9 cellular contexts compared by ENCODE assay signal in the genomic region with DNA sequence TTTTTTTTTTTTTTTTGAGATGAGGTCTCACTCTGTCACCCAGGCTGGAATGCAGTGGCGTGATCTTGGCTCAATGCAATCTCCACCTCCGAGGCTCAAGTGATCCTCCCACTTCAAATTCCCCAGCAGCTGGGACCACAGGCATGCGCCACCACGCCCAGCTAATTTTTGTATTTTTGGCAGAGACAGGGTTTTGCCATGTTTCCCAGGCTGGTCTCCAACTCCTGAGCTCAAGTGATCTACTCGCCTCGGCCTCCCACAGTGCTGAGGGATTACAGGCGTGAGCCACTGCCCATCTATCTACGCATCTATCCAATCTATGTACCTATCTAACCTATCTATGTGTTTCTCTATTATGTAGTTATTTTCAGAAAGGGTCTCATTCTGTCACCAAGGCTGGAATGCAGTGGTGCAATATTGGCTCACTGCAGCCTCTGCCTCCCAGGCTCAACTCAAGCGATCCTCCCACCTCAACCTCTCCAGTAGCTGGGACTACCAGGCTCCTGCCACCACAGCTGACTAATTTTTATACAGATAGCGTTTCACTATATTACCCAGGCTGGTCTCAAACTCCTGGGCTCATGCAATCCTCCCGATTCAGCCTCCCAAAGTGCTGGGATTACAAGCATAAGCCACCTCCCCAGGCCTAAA. TPM values are rescaled to one million over a fixed set of nuclear protein-coding genes. Genes with fewer than 3 reads are reported as not detected.
A peak's percentile ranks its signal among the peaks of the same experiment; 100 is the strongest.
DNase-seq lines count a peak whose midpoint lies in the region; ATAC-seq and TF ChIP-seq lines count a peak whose summit lies in the region.
"Had no signal": no experiment of that assay in that cellular context is flagged by ENCODE, and none has a peak within 500 bp of the region (broad histone marks: within the 10 kb centered on the region; RNA-seq: fewer than 3 reads in every experiment).

No MANE protein-coding gene starts in this region.

- H3K27me3 Mint-ChIP-seq in activated CD4-positive, alpha-beta T cell treated with anti-CD3 and anti-CD28 coated beads, Interleukin-2, amount 10 ng/mL, durations not matched to agents 24 days and 14 days, result no peaks in the 10 kb centered on the region
- no peaks in the 10 kb centered on the region for H3K27me3 Mint-ChIP-seq in activated naive CD8-positive, alpha-beta T cell treated with anti-CD3 and anti-CD28 coated beads for 36 hours
- peaks cover 0 to 2% (median 0%) of the 10 kb centered on the region in 3 donors for H3K27me3 Mint-ChIP-seq in immature natural killer cell (ENCODE audit: low read depth in 3 of 3)
- H3K27me3 Mint-ChIP-seq in endodermal cell (ENCODE audit: insufficient read depth), result no peaks in the 10 kb centered on the region
- H3K27me3 Mint-ChIP-seq: brain had no signal

- H3K9me3 ChIP-seq in thyroid gland, result no peaks in the 10 kb centered on the region
- H3K9me3 ChIP-seq in endodermal cell (ENCODE audit: control insufficient read depth, low read length), result no peaks in the 10 kb centered on the region

- peaks cover 4 to 20% of the 10 kb centered on the region in 2 donors for H3K4me1 ChIP-seq in thyroid gland
- H3K4me1 ChIP-seq in endodermal cell (ENCODE audit: control insufficient read depth, insufficient read depth, low read length), result no peaks in the 10 kb centered on the region

- peaks cover 24% of the 10 kb centered on the region for H3K4me1 Mint-ChIP-seq in activated CD4-positive, alpha-beta T cell treated with anti-CD3 and anti-CD28 coated beads, Interleukin-2, amount 10 ng/mL, durations not matched to agents 24 days and 14 days
- H3K4me1 Mint-ChIP-seq in activated naive CD8-positive, alpha-beta T cell treated with anti-CD3 and anti-CD28 coated beads for 36 hours, result peaks cover 39% of the 10 kb centered on the region
- peaks cover 57 to 67% of the 10 kb centered on the region in 2 donors for H3K4me1 Mint-ChIP-seq in immature natural killer cell
- H3K4me1 Mint-ChIP-seq in endodermal cell, result peaks cover 2% of the 10 kb centered on the region
- H3K4me1 Mint-ChIP-seq: brain had no signal

- intact Hi-C loops in activated CD4-positive, alpha-beta T cell treated with anti-CD3 and anti-CD28 coated beads, Interleukin-2, amount 10 ng/mL, durations not matched to agents 24 days and 14 days (cut with micrococcal nuclease), result no loop called here
- intact Hi-C loops in thyroid gland (cut with DNase I), result no loop called here

- no peak for TF ChIP-seq POLR2A in thyroid gland (IDR thresholded peaks at IDR 0.05)

- H3K27ac Mint-ChIP-seq in activated CD4-positive, alpha-beta T cell treated with anti-CD3 and anti-CD28 coated beads, Interleukin-2, amount 10 ng/mL, durations not matched to agents 24 days and 14 days, result peak overlapping the region; percentile 74
- peak overlapping the region; percentile 81 for H3K27ac Mint-ChIP-seq in activated naive CD8-positive, alpha-beta T cell treated with anti-CD3 and anti-CD28 coated beads for 36 hours
- H3K27ac Mint-ChIP-seq in immature natural killer cell (peak overlapping the region in 5 of 6 donors; percentile 19 to 84 (median 50)), endodermal cell (no peak overlapping the region)

- H3K4me3 Mint-ChIP-seq in activated CD4-positive, alpha-beta T cell treated with anti-CD3 and anti-CD28 coated beads, Interleukin-2, amount 10 ng/mL, durations not matched to agents 24 days and 14 days, result peak overlapping the region; percentile 37
- H3K4me3 Mint-ChIP-seq in activated naive CD8-positive, alpha-beta T cell treated with anti-CD3 and anti-CD28 coated beads for 36 hours, result no peak overlapping the region
- peak overlapping the region in 2 of 5 donors; percentile 28 to 67 for H3K4me3 Mint-ChIP-seq in immature natural killer cell
- H3K4me3 Mint-ChIP-seq in endodermal cell, result no peak overlapping the region
- H3K4me3 Mint-ChIP-seq: brain had no signal

- no peak for TF ChIP-seq CTCF in thyroid gland (IDR thresholded peaks at IDR 0.05)
- no peak for TF ChIP-seq CTCF in endodermal cell (conservative IDR thresholded peaks at IDR 0.05)

- no peak for DNase-seq in activated CD4-positive, alpha-beta T cell treated with anti-CD3 and anti-CD28 coated beads, Interleukin-2, amount 10 ng/mL, durations not matched to agents 24 days and 14 days
- no peak for DNase-seq in activated CD4-positive, alpha-beta T cell treated with anti-CD3 and anti-CD28 coated beads, Interleukin-2, amount 50 U/mL, for 4 hours
- no peak for DNase-seq in activated naive CD8-positive, alpha-beta T cell treated with anti-CD3 and anti-CD28 coated beads for 36 hours
- DNase-seq in immature natural killer cell (no peak), thyroid gland (peak; percentile 79 to 82), endodermal cell (no peak), CD1c-positive myeloid dendritic cell (ENCODE audit: extremely low spot score) (no peak)

- no peak overlapping the region for H3K27ac ChIP-seq in thyroid gland
- no peak overlapping the region for H3K27ac ChIP-seq in endodermal cell (ENCODE audit: low read depth, low read length)

- H3K27me3 ChIP-seq in thyroid gland (no peaks in the 10 kb centered on the region), endodermal cell (ENCODE audit: control insufficient read depth, insufficient read depth, low read length, poor library complexity, severe bottlenecking) (no peaks in the 10 kb centered on the region)

- WGBS in thyroid gland, 2 donors, result 58 to 60% methylated on average over 11 of the region's 11 CpGs
- 94 to 98% methylated on average over 9 to 11 of the region's 11 CpGs for WGBS in endodermal cell (ENCODE audit: insufficient coverage in 1 of 2, insufficient read length in 1 of 2), 2 experiments

- no peak overlapping the region for H3K4me3 ChIP-seq in thyroid gland (replicated peaks in 1 of 3)
- no peak overlapping the region for H3K4me3 ChIP-seq in endodermal cell (ENCODE audit: low read length)

- H3K36me3 ChIP-seq in thyroid gland, result peaks cover 10 to 15% of the 10 kb centered on the region in 2 donors
- peaks cover 22% of the 10 kb centered on the region for H3K36me3 ChIP-seq in endodermal cell (ENCODE audit: control insufficient read depth, insufficient read depth, low read length)

- H3K9me3 Mint-ChIP-seq in activated CD4-positive, alpha-beta T cell treated with anti-CD3 and anti-CD28 coated beads, Interleukin-2, amount 10 ng/mL, durations not matched to agents 24 days and 14 days, result no peaks in the 10 kb centered on the region
- peaks cover 13% of the 10 kb centered on the region for H3K9me3 Mint-ChIP-seq in activated naive CD8-positive, alpha-beta T cell treated with anti-CD3 and anti-CD28 coated beads for 36 hours
- H3K9me3 Mint-ChIP-seq in immature natural killer cell, result no peaks in the 10 kb centered on the region
- no peaks in the 10 kb centered on the region for H3K9me3 Mint-ChIP-seq in endodermal cell

- ATAC-seq in HG02870 (IDR thresholded peaks at IDR 0.05; ENCODE audit: unreplicated experiment), result no peak

- H3K36me3 Mint-ChIP-seq in activated CD4-positive, alpha-beta T cell treated with anti-CD3 and anti-CD28 coated beads, Interleukin-2, amount 10 ng/mL, durations not matched to agents 24 days and 14 days (ENCODE audit: low read depth), result peaks cover 42% of the 10 kb centered on the region
- H3K36me3 Mint-ChIP-seq in activated naive CD8-positive, alpha-beta T cell treated with anti-CD3 and anti-CD28 coated beads for 36 hours, result peaks cover 50% of the 10 kb centered on the region
- peaks cover 0 to 6% (median 0%) of the 10 kb centered on the region in 3 donors for H3K36me3 Mint-ChIP-seq in immature natural killer cell
- peaks cover 26% of the 10 kb centered on the region for H3K36me3 Mint-ChIP-seq in endodermal cell (ENCODE audit: low read depth)

- no peak overlapping the region for H3K9ac ChIP-seq in endodermal cell (ENCODE audit: extremely low read depth, low read length, poor library complexity, severe bottlenecking)

RNA-seq across cellular contexts. Expression of a gene that starts 20.2 kb away (rescaled TPM):
- 190 and 200 TPM in 2 replicates for total RNA-seq in activated CD4-positive, alpha-beta T cell treated with anti-CD3 and anti-CD28 coated beads, Interleukin-2, amount 10 ng/mL, durations not matched to agents 24 days and 14 days
- total RNA-seq in activated naive CD8-positive, alpha-beta T cell treated with anti-CD3 and anti-CD28 coated beads for 36 hours, result 100 to 1,000 TPM; 237 to 242 TPM
- polyA plus RNA-seq in immature natural killer cell, result 100 to 1,000 TPM; 127 to 194 (median 131) TPM
- 100 to 1,000 TPM; 161 to 398 (median 226) TPM for total RNA-seq in thyroid gland
- 100 to 1,000 TPM; 178 to 195 TPM for total RNA-seq in endodermal cell
- 137 TPM for polyA plus RNA-seq in endodermal cell (2013, experiment 1 of 2)
- polyA plus RNA-seq in endodermal cell (2013, experiment 2 of 2), result 132 TPM

RNA-seq across cellular contexts. Expression of a gene that starts 33.4 kb away (rescaled TPM):
- 381 and 391 TPM in 2 replicates for total RNA-seq in activated CD4-positive, alpha-beta T cell treated with anti-CD3 and anti-CD28 coated beads, Interleukin-2, amount 10 ng/mL, durations not matched to agents 24 days and 14 days
- total RNA-seq in activated naive CD8-positive, alpha-beta T cell treated with anti-CD3 and anti-CD28 coated beads for 36 hours, result 100 to 1,000 TPM; 414 to 420 TPM
- 1,000 to 10,000 TPM in 1 of 3 donors, 100 to 1,000 TPM in 2; 863 to 1,056 (median 891) TPM for polyA plus RNA-seq in immature natural killer cell
- total RNA-seq in thyroid gland (100 to 1,000 TPM; 437 to 789 (median 587) TPM), endodermal cell (100 to 1,000 TPM; 359 to 371 TPM)
- 416 TPM for polyA plus RNA-seq in endodermal cell (2013, experiment 1 of 2)
- 399 TPM for polyA plus RNA-seq in endodermal cell (2013, experiment 2 of 2)

RNA-seq across cellular contexts. Expression of a gene that starts 33.8 kb away (rescaled TPM):
- total RNA-seq in activated CD4-positive, alpha-beta T cell treated with anti-CD3 and anti-CD28 coated beads, Interleukin-2, amount 10 ng/mL, durations not matched to agents 24 days and 14 days, result 18.7 and 21.2 TPM in 2 replicates
- total RNA-seq in activated naive CD8-positive, alpha-beta T cell treated with anti-CD3 and anti-CD28 coated beads for 36 hours, result 10 to 100 TPM; 10.2 to 10.5 TPM
- polyA plus RNA-seq in immature natural killer cell, result 10 to 100 TPM; 57.3 to 86.2 (median 62.6) TPM
- total RNA-seq in thyroid gland, result 100 to 1,000 TPM in 2 of 4 donors, 10 to 100 TPM in 2; 50.4 to 177 (median 94.8) TPM
- 10 to 100 TPM in 1 of 2 donors, 1 to 10 TPM in 1; 6.3 to 11.2 TPM for total RNA-seq in endodermal cell
- 8.1 TPM for polyA plus RNA-seq in endodermal cell (2013, experiment 1 of 2)
- 6.9 TPM for polyA plus RNA-seq in endodermal cell (2013, experiment 2 of 2)

RNA-seq across cellular contexts. Expression of a gene that starts 38.5 kb away (rescaled TPM):
- total RNA-seq in activated CD4-positive, alpha-beta T cell treated with anti-CD3 and anti-CD28 coated beads, Interleukin-2, amount 10 ng/mL, durations not matched to agents 24 days and 14 days, result 94.0 and 96.9 TPM in 2 replicates
- total RNA-seq in activated naive CD8-positive, alpha-beta T cell treated with anti-CD3 and anti-CD28 coated beads for 36 hours, result 10 to 100 TPM; 63.3 to 64.0 TPM
- polyA plus RNA-seq in immature natural killer cell, result 10 to 100 TPM; 52.7 to 84.0 (median 76.1) TPM
- total RNA-seq in thyroid gland (10 to 100 TPM; 19.8 to 32.6 (median 28.5) TPM), endodermal cell (10 to 100 TPM; 48.3 to 48.9 TPM)
- 39.3 TPM for polyA plus RNA-seq in endodermal cell (2013, experiment 1 of 2)
- 32.5 TPM for polyA plus RNA-seq in endodermal cell (2013, experiment 2 of 2)

RNA-seq across cellular contexts. Expression of a gene that starts 43.9 kb away (rescaled TPM):
- total RNA-seq in activated CD4-positive, alpha-beta T cell treated with anti-CD3 and anti-CD28 coated beads, Interleukin-2, amount 10 ng/mL, durations not matched to agents 24 days and 14 days, result 2.6 and 3.7 TPM in 2 replicates
- 1 to 10 TPM in 1 of 2 experiments, under 1 TPM in 1; 0.42 to 2.0 TPM for total RNA-seq in activated naive CD8-positive, alpha-beta T cell treated with anti-CD3 and anti-CD28 coated beads for 36 hours
- 1 to 10 TPM; 2.9 to 8.2 (median 4.8) TPM for polyA plus RNA-seq in immature natural killer cell
- total RNA-seq in thyroid gland (1 to 10 TPM; 3.5 to 7.9 (median 5.9) TPM), endodermal cell (10 to 100 TPM; 44.4 to 51.7 TPM)
- 25.9 TPM for polyA plus RNA-seq in endodermal cell (2013, experiment 1 of 2)
- 21.9 TPM for polyA plus RNA-seq in endodermal cell (2013, experiment 2 of 2)

Comparison
In these comparisons a context has a peak if more than half of its experiments do, and no peak if none do; other contexts are left out.
1. DNase-seq: peak in thyroid gland (2 of 2); none in activated CD4-positive, alpha-beta T cell treated with anti-CD3 and anti-CD28 coated beads, Interleukin-2, amount 10 ng/mL, durations not matched to agents 24 days and 14 days (single experiment), activated CD4-positive, alpha-beta T cell treated with anti-CD3 and anti-CD28 coated beads, Interleukin-2, amount 50 U/mL, for 4 hours (0 of 2), activated naive CD8-positive, alpha-beta T cell treated with anti-CD3 and anti-CD28 coated beads for 36 hours (single experiment), immature natural killer cell (0 of 3), endodermal cell (single experiment) and CD1c-positive myeloid dendritic cell (single experiment).